8 cellular contexts compared by ENCODE assay signal in genomic region chr2:197205590-197206215, GRCh38.
A peak's percentile ranks its signal among the peaks of the same experiment; 100 is the strongest.
DNase-seq lines count a peak whose midpoint lies in the region; ATAC-seq, FAIRE-seq and TF ChIP-seq lines count a peak whose summit lies in the region.

No MANE protein-coding gene starts in this region.

- peaks cover 85% of the 10 kb centered on the region for H3K4me1 Mint-ChIP-seq in stimulated activated memory B cell treated with anti-CD40 and anti-IgM and Interleukin-4, amounts not matched to agents 10 μg/mL and 1 μg/mL and 100 μg/mL, for 72 hours

- peak overlapping the region; percentile 91 for H3K27ac Mint-ChIP-seq in stimulated activated memory B cell treated with anti-CD40 and anti-IgM and Interleukin-4, amounts not matched to agents 10 μg/mL and 1 μg/mL and 100 μg/mL, for 72 hours

- no peaks in the 10 kb centered on the region for H3K9me3 ChIP-seq in OCI-LY1 (ENCODE audit: low read length)
- H3K9me3 ChIP-seq in K562 (replicated peaks; ENCODE audit: control insufficient read depth, insufficient read depth, low read depth, low read length) = no peaks in the 10 kb centered on the region
- H3K9me3 ChIP-seq in tibial nerve = no peaks in the 10 kb centered on the region

- WGBS in K562 (ENCODE audit: insufficient coverage, low coverage, missing lambda C conversion rate) = 2% methylated on average over 6 of the region's 7 CpGs
- WGBS in tibial nerve, 2 donors = 73 to 80% methylated on average over 7 of the region's 7 CpGs

- H3K27ac ChIP-seq in OCI-LY1 (ENCODE audit: low read depth, low read length, poor library complexity, severe bottlenecking) (peak overlapping the region; percentile 74), K562 (ENCODE audit: extremely low read depth, low read depth, low read length) (no peak overlapping the region), tibial nerve (peak overlapping the region in 2 of 4 donors; percentile 38 to 61)

- H3K9me3 Mint-ChIP-seq in stimulated activated memory B cell treated with anti-CD40 and anti-IgM and Interleukin-4, amounts not matched to agents 10 μg/mL and 1 μg/mL and 100 μg/mL, for 72 hours = no peaks in the 10 kb centered on the region

- H3K36me3 Mint-ChIP-seq in stimulated activated memory B cell treated with anti-CD40 and anti-IgM and Interleukin-4, amounts not matched to agents 10 μg/mL and 1 μg/mL and 100 μg/mL, for 72 hours = peaks cover 28% of the 10 kb centered on the region

- intact Hi-C loops in K562 (cut with micrococcal nuclease) = no loop called here

- H3K79me2 ChIP-seq in OCI-LY1 (ENCODE audit: insufficient read depth, low read length) = peaks cover 9% of the 10 kb centered on the region
- no peaks in the 10 kb centered on the region for H3K79me2 ChIP-seq in K562 (ENCODE audit: control insufficient read depth, insufficient read depth, low read length)

- H3K27me3 Mint-ChIP-seq in stimulated activated memory B cell treated with anti-CD40 and anti-IgM and Interleukin-4, amounts not matched to agents 10 μg/mL and 1 μg/mL and 100 μg/mL, for 72 hours = no peaks in the 10 kb centered on the region

- ATAC-seq in HG02571 (IDR thresholded peaks at IDR 0.05; ENCODE audit: unreplicated experiment) = peak; percentile 64
- ATAC-seq in K562 = no peak
- ATAC-seq in stimulated activated memory B cell treated with anti-CD40 and anti-IgM and Interleukin-4, amounts not matched to agents 10 μg/mL and 1 μg/mL and 100 μg/mL, for 72 hours = peak; percentile 94

- H3K4me1 ChIP-seq in OCI-LY1 (ENCODE audit: insufficient read depth, low read length, severe bottlenecking) (peaks cover 73% of the 10 kb centered on the region), K562 (replicated peaks in 1 of 2; ENCODE audit: control insufficient read depth in 2 of 2, insufficient read depth in 2 of 2, low read length in 2 of 2) (peaks cover 0 to 14% of the 10 kb centered on the region in 2 experiments; a peak in 2 of 5 replicates), tibial nerve (peaks cover 0 to 59% (median 29%) of the 10 kb centered on the region in 4 donors)

- no peak for TF ChIP-seq EP300 in K562 (IDR thresholded peaks at IDR 0.05; ENCODE audit: low read length)
- TF ChIP-seq EP300 in tibial nerve (IDR thresholded peaks at IDR 0.05) = no peak

- in situ Hi-C loops in K562 (cut with MboI) = no loop called here

- TF ChIP-seq CTCF in OCI-LY1 (IDR thresholded peaks at IDR 0.05; ENCODE audit: low read length) (no peak), K562 (IDR thresholded peaks at IDR 0.05 in 2 of 3, conservative IDR thresholded peaks at IDR 0.05 in 1 of 3; ENCODE audit: insufficient read depth in 2 of 3, low read depth in 1 of 3, low read length in 3 of 3) (no peak), tibial nerve (IDR thresholded peaks at IDR 0.05) (no peak), foreskin fibroblast (IDR thresholded peaks at IDR 0.05; ENCODE audit: low read depth, low read length) (no peak)

- H3K4me2 ChIP-seq in OCI-LY1 (ENCODE audit: low read length) (peak overlapping the region; percentile 50; the same call in 1 of the 2 replicates), K562 (ENCODE audit: insufficient read depth, low read length) (no peak overlapping the region)

- H3K9ac ChIP-seq in OCI-LY1 (ENCODE audit: low read length) (peak overlapping the region; percentile 15; the same call in 1 of the 2 replicates), K562 (ENCODE audit: insufficient read depth in 1 of 2, low read depth in 2 of 2, low read length in 2 of 2) (no peak overlapping the region)

- H3K36me3 ChIP-seq in OCI-LY1 (ENCODE audit: insufficient read depth, low read length) = peaks cover 22% of the 10 kb centered on the region; the same call in 1 of the 2 replicates
- no peaks in the 10 kb centered on the region for H3K36me3 ChIP-seq in K562 (ENCODE audit: control insufficient read depth, insufficient read depth, low read length)
- H3K36me3 ChIP-seq in tibial nerve = no peaks in the 10 kb centered on the region

- H3K9me1 ChIP-seq in K562 (ENCODE audit: control insufficient read depth, insufficient read depth, low read length) = no peaks in the 10 kb centered on the region

- H3K4me3 ChIP-seq in OCI-LY1 (ENCODE audit: low read depth, low read length, poor library complexity, severe bottlenecking) (no peak overlapping the region), K562 (no peak overlapping the region), tibial nerve (no peak overlapping the region), foreskin fibroblast (ENCODE audit: low read depth in 1 of 2, low read length in 2 of 2) (no peak overlapping the region)

- TF ChIP-seq POLR2A in GM12891 (IDR thresholded peaks at IDR 0.05; ENCODE audit: low read depth, low read length) (peak; percentile 53; the same call in 1 of the 2 replicates), K562 (conservative IDR thresholded peaks at IDR 0.05) (no peak), tibial nerve (IDR thresholded peaks at IDR 0.05) (no peak)

- no peaks in the 10 kb centered on the region for H3F3A ChIP-seq in OCI-LY1 (ENCODE audit: insufficient read depth, low read length)

- no TSS peak for BruUV-seq in K562 (replicated peaks; lab: Mats Ljungman, UMichigan)

- H3K9me2 ChIP-seq in OCI-LY1 (ENCODE audit: low read depth, low read length) = no peaks in the 10 kb centered on the region

- POLR2A ChIA-PET in K562 (lab: Yijun Ruan, JAX) = interaction anchor here (0.8 kb wide), 1 partner anchor 10 kb away, joined by 3 read pairs; no protein-coding TSS in a partner anchor

- H3K4me3 Mint-ChIP-seq in stimulated activated memory B cell treated with anti-CD40 and anti-IgM and Interleukin-4, amounts not matched to agents 10 μg/mL and 1 μg/mL and 100 μg/mL, for 72 hours = peak overlapping the region; percentile 61

- H3K27me3 ChIP-seq in OCI-LY1 (ENCODE audit: insufficient read depth, low read length) (no peaks in the 10 kb centered on the region), K562 (ENCODE audit: control insufficient read depth in 2 of 2, insufficient read depth in 2 of 2, low read length in 2 of 2) (peaks cover 0 to 10% of the 10 kb centered on the region in 2 experiments; a peak in 2 of 5 replicates), tibial nerve (no peaks in the 10 kb centered on the region)

- CTCF ChIA-PET in K562 (lab: Yijun Ruan, JAX; ENCODE audit: low intra/inter-chr PET ratio) = no interaction called here

- FAIRE-seq in GM12891 (lab: Jason Lieb, UNC) (peak; percentile 97), K562 (lab: Jason Lieb, UNC) (no peak)

- no peak for TF ChIP-seq RAD21 in K562 (CRISPR knock-in tag; conservative IDR thresholded peaks at IDR 0.05 in 1 of 2, IDR thresholded peaks at IDR 0.05 in 1 of 2)

- DNase-seq in GM12891 (ENCODE audit: insufficient read length, low spot score) (no peak), K562 (ENCODE audit: extremely low read depth in 1 of 4, low spot score in 3 of 4) (no peak), tibial nerve (ENCODE audit: low spot score in 2 of 2) (no peak), LoVo (ENCODE audit: low spot score) (no peak), foreskin fibroblast (no peak)

- H4K20me1 ChIP-seq in OCI-LY1 (ENCODE audit: insufficient read depth, low read length) = no peaks in the 10 kb centered on the region
- no peaks in the 10 kb centered on the region; the same call in 1 of the 2 replicates for H4K20me1 ChIP-seq in K562 (replicated peaks; ENCODE audit: control insufficient read depth, insufficient read depth, low read length)

- H2AFZ ChIP-seq in OCI-LY1 (ENCODE audit: low read length) = no peak overlapping the region
- no peak overlapping the region for H2AFZ ChIP-seq in K562 (ENCODE audit: low read depth, low read length)

TF ChIP-seq in GM12891, 5 proteins besides CTCF, POLR2A, EP300 and RAD21:
- no peak for TF ChIP-seq POLR2AphosphoS5 (IDR thresholded peaks at IDR 0.05; ENCODE audit: low read depth, low read length)
- TF ChIP-seq POU2F2 (IDR thresholded peaks at IDR 0.05; ENCODE audit: low read depth, low read length) = peak; percentile 90

TF ChIP-seq in K562, 482 proteins besides CTCF, POLR2A, EP300 and RAD21:
- TF ChIP-seq MEF2A (IDR thresholded peaks at IDR 0.05; ENCODE audit: control insufficient read depth, low read depth, low read length) (no peak), ZFP36 (IDR thresholded peaks at IDR 0.05; ENCODE audit: low read depth, low read length, partially characterized antibody) (peak; percentile 78)
